ENCODE assay signal across 1 cellular context in the genomic region with DNA sequence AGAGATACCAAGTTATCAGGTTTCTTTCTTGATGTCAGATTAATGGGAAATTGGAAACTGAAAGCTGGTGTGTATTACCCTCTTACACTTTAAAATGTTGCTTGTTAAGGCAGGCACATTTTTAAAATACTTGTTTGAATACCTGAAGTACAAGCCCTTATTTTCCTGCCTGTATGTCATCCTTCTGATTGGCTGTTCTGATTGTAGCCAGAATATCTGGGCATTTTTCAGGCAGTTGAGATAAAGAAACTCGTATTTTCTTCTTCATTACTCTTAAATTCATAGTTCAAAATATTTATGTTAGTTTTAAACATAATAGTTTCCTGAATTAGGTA.
TF ChIP-seq lines count a peak whose summit lies in the region.

No MANE protein-coding gene starts in this region.

TF ChIP-seq in SK-N-SH treated with all-trans-retinoic acid at 6 μM for 48 hours, 23 proteins besides CTCF, POLR2A, EP300 and RAD21 (continued from another document):
- TF ChIP-seq, protein P1, sequence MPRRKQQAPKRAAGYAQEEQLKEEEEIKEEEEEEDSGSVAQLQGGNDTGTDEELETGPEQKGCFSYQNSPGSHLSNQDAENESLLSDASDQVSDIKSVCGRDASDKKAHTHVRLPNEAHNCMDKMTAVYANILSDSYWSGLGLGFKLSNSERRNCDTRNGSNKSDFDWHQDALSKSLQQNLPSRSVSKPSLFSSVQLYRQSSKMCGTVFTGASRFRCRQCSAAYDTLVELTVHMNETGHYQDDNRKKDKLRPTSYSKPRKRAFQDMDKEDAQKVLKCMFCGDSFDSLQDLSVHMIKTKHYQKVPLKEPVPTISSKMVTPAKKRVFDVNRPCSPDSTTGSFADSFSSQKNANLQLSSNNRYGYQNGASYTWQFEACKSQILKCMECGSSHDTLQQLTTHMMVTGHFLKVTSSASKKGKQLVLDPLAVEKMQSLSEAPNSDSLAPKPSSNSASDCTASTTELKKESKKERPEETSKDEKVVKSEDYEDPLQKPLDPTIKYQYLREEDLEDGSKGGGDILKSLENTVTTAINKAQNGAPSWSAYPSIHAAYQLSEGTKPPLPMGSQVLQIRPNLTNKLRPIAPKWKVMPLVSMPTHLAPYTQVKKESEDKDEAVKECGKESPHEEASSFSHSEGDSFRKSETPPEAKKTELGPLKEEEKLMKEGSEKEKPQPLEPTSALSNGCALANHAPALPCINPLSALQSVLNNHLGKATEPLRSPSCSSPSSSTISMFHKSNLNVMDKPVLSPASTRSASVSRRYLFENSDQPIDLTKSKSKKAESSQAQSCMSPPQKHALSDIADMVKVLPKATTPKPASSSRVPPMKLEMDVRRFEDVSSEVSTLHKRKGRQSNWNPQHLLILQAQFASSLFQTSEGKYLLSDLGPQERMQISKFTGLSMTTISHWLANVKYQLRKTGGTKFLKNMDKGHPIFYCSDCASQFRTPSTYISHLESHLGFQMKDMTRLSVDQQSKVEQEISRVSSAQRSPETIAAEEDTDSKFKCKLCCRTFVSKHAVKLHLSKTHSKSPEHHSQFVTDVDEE (CRISPR knock-in tag; IDR thresholded peaks at IDR 0.05), result no peak
- no peak for TF ChIP-seq CSDC2 (CRISPR knock-in tag; IDR thresholded peaks at IDR 0.05)
- no peak for TF ChIP-seq TCF4 (CRISPR knock-in tag; IDR thresholded peaks at IDR 0.05; ENCODE audit: borderline replicate concordance)
- no peak for TF ChIP-seq ISL1 (CRISPR knock-in tag; IDR thresholded peaks at IDR 0.05)
- no peak for TF ChIP-seq BACH2 (CRISPR knock-in tag; IDR thresholded peaks at IDR 0.05; ENCODE audit: borderline replicate concordance)
- no peak for TF ChIP-seq TOX (CRISPR knock-in tag; IDR thresholded peaks at IDR 0.05; ENCODE audit: borderline replicate concordance)
- TF ChIP-seq, protein P2, sequence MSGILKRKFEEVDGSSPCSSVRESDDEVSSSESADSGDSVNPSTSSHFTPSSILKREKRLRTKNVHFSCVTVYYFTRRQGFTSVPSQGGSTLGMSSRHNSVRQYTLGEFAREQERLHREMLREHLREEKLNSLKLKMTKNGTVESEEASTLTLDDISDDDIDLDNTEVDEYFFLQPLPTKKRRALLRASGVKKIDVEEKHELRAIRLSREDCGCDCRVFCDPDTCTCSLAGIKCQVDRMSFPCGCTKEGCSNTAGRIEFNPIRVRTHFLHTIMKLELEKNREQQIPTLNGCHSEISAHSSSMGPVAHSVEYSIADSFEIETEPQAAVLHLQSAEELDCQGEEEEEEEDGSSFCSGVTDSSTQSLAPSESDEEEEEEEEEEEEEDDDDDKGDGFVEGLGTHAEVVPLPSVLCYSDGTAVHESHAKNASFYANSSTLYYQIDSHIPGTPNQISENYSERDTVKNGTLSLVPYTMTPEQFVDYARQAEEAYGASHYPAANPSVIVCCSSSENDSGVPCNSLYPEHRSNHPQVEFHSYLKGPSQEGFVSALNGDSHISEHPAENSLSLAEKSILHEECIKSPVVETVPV (CRISPR knock-in tag; IDR thresholded peaks at IDR 0.05), result no peak
- TF ChIP-seq ARNTL (CRISPR knock-in tag; IDR thresholded peaks at IDR 0.05; ENCODE audit: borderline replicate concordance, low read depth), result no peak
- no peak for TF ChIP-seq ZNF565 (CRISPR knock-in tag; conservative IDR thresholded peaks at IDR 0.05; ENCODE audit: low read depth)
- TF ChIP-seq ZC3H10 (CRISPR knock-in tag; IDR thresholded peaks at IDR 0.05), result no peak
- TF ChIP-seq, protein P3, sequence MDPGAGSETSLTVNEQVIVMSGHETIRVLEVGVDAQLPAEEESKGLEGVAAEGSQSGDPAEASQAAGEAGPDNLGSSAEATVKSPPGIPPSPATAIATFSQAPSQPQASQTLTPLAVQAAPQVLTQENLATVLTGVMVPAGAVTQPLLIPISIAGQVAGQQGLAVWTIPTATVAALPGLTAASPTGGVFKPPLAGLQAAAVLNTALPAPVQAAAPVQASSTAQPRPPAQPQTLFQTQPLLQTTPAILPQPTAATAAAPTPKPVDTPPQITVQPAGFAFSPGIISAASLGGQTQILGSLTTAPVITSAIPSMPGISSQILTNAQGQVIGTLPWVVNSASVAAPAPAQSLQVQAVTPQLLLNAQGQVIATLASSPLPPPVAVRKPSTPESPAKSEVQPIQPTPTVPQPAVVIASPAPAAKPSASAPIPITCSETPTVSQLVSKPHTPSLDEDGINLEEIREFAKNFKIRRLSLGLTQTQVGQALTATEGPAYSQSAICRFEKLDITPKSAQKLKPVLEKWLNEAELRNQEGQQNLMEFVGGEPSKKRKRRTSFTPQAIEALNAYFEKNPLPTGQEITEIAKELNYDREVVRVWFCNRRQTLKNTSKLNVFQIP (CRISPR knock-in tag; IDR thresholded peaks at IDR 0.05; ENCODE audit: borderline replicate concordance, low read depth), result no peak
- no peak for TF ChIP-seq ZNF8 (CRISPR knock-in tag; IDR thresholded peaks at IDR 0.05)
